In genomic region chr7:101852364-101852763, GRCh38 we compare ENCODE assay signal across 6 cellular contexts. TPM values are rescaled to one million over a fixed set of nuclear protein-coding genes. Genes with fewer than 3 reads are reported as not detected.
DNase-seq lines count a peak whose midpoint lies in the region; TF ChIP-seq lines count a peak whose summit lies in the region.
"Not testable (repeated sequence)": the region's sequence is repeated elsewhere in the genome, so short reads cannot be mapped to it uniquely, and the experiment has no call there.

No MANE protein-coding gene starts in this region.

- intact Hi-C loops in OCI-LY7 (cut with micrococcal nuclease; ENCODE audit: unreplicated experiment); sigmoid colon (cut with DNase I): not testable (repeated sequence)

- not testable (repeated sequence) for BruUV-seq in OCI-LY7 (replicated peaks; lab: Mats Ljungman, UMichigan)

- H3K27ac ChIP-seq in BLaER1; DOHH2 (ENCODE audit: low read depth, low read length); sigmoid colon: not testable (repeated sequence)
- peak overlapping the region; percentile 100 for H3K27ac ChIP-seq in Karpas-422 (ENCODE audit: low read length)
- peak overlapping the region; percentile 97 for H3K27ac ChIP-seq in OCI-LY7 (ENCODE audit: low read depth, low read length, poor library complexity, severe bottlenecking)

- H3K9me3 ChIP-seq in BLaER1, result peaks cover 23% of the 10 kb centered on the region
- not testable (repeated sequence) for H3K9me3 ChIP-seq in DOHH2 (ENCODE audit: control insufficient read depth, insufficient read depth, low read length); Karpas-422 (ENCODE audit: low read length); sigmoid colon
- peaks cover 15% of the 10 kb centered on the region; the same call in 1 of the 2 replicates for H3K9me3 ChIP-seq in OCI-LY7 (ENCODE audit: low read length)

- H3K79me2 ChIP-seq in DOHH2 (ENCODE audit: control insufficient read depth, low read length) (peaks cover 87% of the 10 kb centered on the region), Karpas-422 (ENCODE audit: low read length) (peaks cover 81% of the 10 kb centered on the region), OCI-LY7 (ENCODE audit: insufficient read depth, low read depth, low read length) (peaks cover 96% of the 10 kb centered on the region)

- peaks cover 87% of the 10 kb centered on the region for H4K20me1 ChIP-seq in BLaER1
- H4K20me1 ChIP-seq in DOHH2 (ENCODE audit: control insufficient read depth, insufficient read depth, low read depth, low read length); Karpas-422 (ENCODE audit: insufficient read depth, low read depth, low read length); OCI-LY7 (ENCODE audit: insufficient read depth, low read length): not testable (repeated sequence)

- TF ChIP-seq EP300 in sigmoid colon (IDR thresholded peaks at IDR 0.05), result not testable (repeated sequence)

- not testable (repeated sequence) for H2AFZ ChIP-seq in Karpas-422 (ENCODE audit: low read length); OCI-LY7 (ENCODE audit: low read length)

- not testable (repeated sequence) for H3K9me2 ChIP-seq in DOHH2 (replicated peaks; ENCODE audit: control insufficient read depth, low read length); Karpas-422 (replicated peaks; ENCODE audit: insufficient read depth, low read length); OCI-LY7 (ENCODE audit: insufficient read depth, low read length)

- H3K4me1 ChIP-seq in BLaER1 (peaks cover 55% of the 10 kb centered on the region), DOHH2 (ENCODE audit: control insufficient read depth, low read length) (peaks cover 74% of the 10 kb centered on the region), Karpas-422 (ENCODE audit: low read length) (peaks cover 54% of the 10 kb centered on the region), OCI-LY7 (ENCODE audit: insufficient read depth, low read length, poor library complexity, severe bottlenecking) (peaks cover 61% of the 10 kb centered on the region), sigmoid colon (peaks cover 0 to 33% (median 27%) of the 10 kb centered on the region in 4 donors)

- not testable (repeated sequence) for DNase-seq in Karpas-422; OCI-LY7 (ENCODE audit: low spot score)
- peak; percentile 6 for DNase-seq in activated effector memory CD4-positive, alpha-beta T cell treated with anti-CD3 and anti-CD28 coated beads, Interleukin-2, amount 50 U/mL, for 16 hours
- DNase-seq in sigmoid colon, result peak; percentile 43

- H3K4me2 ChIP-seq in BLaER1 (peak overlapping the region; percentile 99; the same call in 1 of the 2 replicates), DOHH2 (ENCODE audit: low read length) (peak overlapping the region; percentile 76), Karpas-422 (ENCODE audit: low read depth, low read length, poor library complexity, severe bottlenecking) (peak overlapping the region; percentile 93), OCI-LY7 (ENCODE audit: low read length) (peak overlapping the region; percentile 100)

- H3K9ac ChIP-seq in BLaER1, result not testable (repeated sequence)
- 0 out of 2 replicates have a peak overlapping the region, but pooled peaks have one; percentile 7 for H3K9ac ChIP-seq in Karpas-422 (ENCODE audit: low read length)

- TF ChIP-seq POLR2A in sigmoid colon (IDR thresholded peaks at IDR 0.05), result not testable (repeated sequence)

- peaks cover 31% of the 10 kb centered on the region for H3K36me3 ChIP-seq in BLaER1
- peaks cover 26% of the 10 kb centered on the region for H3K36me3 ChIP-seq in DOHH2 (ENCODE audit: control insufficient read depth, low read length)
- not testable (repeated sequence) for H3K36me3 ChIP-seq in Karpas-422 (ENCODE audit: insufficient read depth, low read length); sigmoid colon
- H3K36me3 ChIP-seq in OCI-LY7 (ENCODE audit: insufficient read depth, low read length), result peaks cover 51% of the 10 kb centered on the region

- POLR2A ChIA-PET in OCI-LY7 (lab: Charles Lee), result interaction anchor here (0.6 to 8.0 kb wide), 7 partner anchors 10 to 164 kb away, joined by 3 to 141 read pairs (median 4); partner anchors contain the start of gene CUX1

- CTCF ChIA-PET in OCI-LY7 (lab: Charles Lee; ENCODE audit: unreplicated experiment), result not testable (repeated sequence)

- H3K4me3 ChIP-seq in BLaER1; DOHH2 (ENCODE audit: low read length); Karpas-422 (ENCODE audit: low read length); sigmoid colon: not testable (repeated sequence)
- H3K4me3 ChIP-seq in OCI-LY7 (ENCODE audit: low read depth, low read length, poor library complexity, severe bottlenecking), result peak overlapping the region; percentile 74

- WGBS in sigmoid colon, 2 donors, result 94 to 96% methylated on average over 5 of the region's 5 CpGs

- TF ChIP-seq CTCF in DOHH2 (IDR thresholded peaks at IDR 0.05; ENCODE audit: low read depth, low read length, poor library complexity, severe bottlenecking); OCI-LY7 (conservative IDR thresholded peaks at IDR 0.05; ENCODE audit: low read length); sigmoid colon (IDR thresholded peaks at IDR 0.05): not testable (repeated sequence)

- peaks cover 44% of the 10 kb centered on the region for H3F3A ChIP-seq in DOHH2 (ENCODE audit: control insufficient read depth, insufficient read depth)

- not testable (repeated sequence) for H3K27me3 ChIP-seq in BLaER1; DOHH2 (ENCODE audit: control insufficient read depth, low read length); Karpas-422 (ENCODE audit: low read length); sigmoid colon

RNA-seq across cellular contexts. Expression of gene CUX1, which starts 34.9 kb away (rescaled TPM):
- 92.4 and 109 TPM in 2 replicates for total RNA-seq in Karpas-422 (2014; rRNA removed; shearing (Covaris generic); ENCODE audit: low replicate concordance)
- 131 and 143 TPM in 2 replicates for total RNA-seq in OCI-LY7 (2014; rRNA removed; shearing (Covaris generic))
- total RNA-seq in OCI-LY7 (2022) (199 and 247 TPM in 2 replicates), sigmoid colon (100 to 1,000 TPM in 2 of 4 donors, 10 to 100 TPM in 2; 47.4 to 127 (median 79.0) TPM)
- 10 to 100 TPM; 46.7 to 49.9 (median 47.2) TPM for polyA plus RNA-seq in sigmoid colon
